10 cellular contexts compared by ENCODE assay signal in genomic region chr1:182010800-182011370, GRCh38. TPM values are rescaled to one million over a fixed set of nuclear protein-coding genes. Genes with fewer than 3 reads are reported as not detected.
"Had no signal": no experiment of that assay in that cellular context is flagged by ENCODE, and none has a peak within 500 bp of the region (broad histone marks: within the 10 kb centered on the region; RNA-seq: fewer than 3 reads in every experiment).

No MANE protein-coding gene starts in this region.

RNA-seq across cellular contexts. Expression of gene ZNF648, which starts 50.6 kb away (rescaled TPM):
- total RNA-seq: OCI-LY7, PC-3, PC-9, Peyer's patch, Right ventricle myocardium inferior, Right ventricle myocardium superior, RPMI7951, SJCRH30, SJSA1 had no signal
- polyA plus RNA-seq: SK-N-SH had no signal
